In genomic region chr11:108859510-108859909, GRCh38 we compare ENCODE assay signal across 14 cellular contexts.
"Had no signal": no experiment of that assay in that cellular context is flagged by ENCODE, and none has a peak within 500 bp of the region (broad histone marks: within the 10 kb centered on the region; RNA-seq: fewer than 3 reads in every experiment).

No MANE protein-coding gene starts in this region.

- H3K4me3 ChIP-seq: coronary artery, gastroesophageal sphincter, heart right ventricle, left ventricle myocardium inferior, ovary, smooth muscle cell, thoracic aorta had no signal

- DNase-seq: activated CD4-positive, alpha-beta T cell treated with anti-CD3 and anti-CD28 coated beads, Interleukin-2, amount 50 U/mL, for 1 hour; activated CD8-positive, alpha-beta memory T cell treated with anti-CD3 and anti-CD28 coated beads for 24 hours; activated CD8-positive, alpha-beta memory T cell treated with anti-CD3 and anti-CD28 coated beads, Interleukin-2, amount 50 U/mL, for 48 hours; activated gamma-delta T cell; activated T-cell treated with anti-CD3 and anti-CD28 coated beads, Interleukin-2, amount 50 U/mL, for 48 hours; amniotic stem cell; heart right ventricle; left ventricle myocardium inferior; ovary; stimulated activated CD4-positive, alpha-beta T cell treated with anti-CD3 and anti-CD28 coated beads, Interleukin-4, amount 100 ng/mL, for 1 hour had no signal

- H3K27ac ChIP-seq: coronary artery, gastroesophageal sphincter, heart right ventricle, left ventricle myocardium inferior, ovary, thoracic aorta had no signal

- H3K9me3 ChIP-seq: gastroesophageal sphincter, heart right ventricle, left ventricle myocardium inferior, ovary, thoracic aorta had no signal

- H3K27me3 ChIP-seq: gastroesophageal sphincter, heart right ventricle, ovary had no signal

- H3K36me3 ChIP-seq: gastroesophageal sphincter, heart right ventricle, left ventricle myocardium inferior, ovary, thoracic aorta had no signal
